Comparison of ENCODE assay signal across 31 cellular contexts in the genomic region with DNA sequence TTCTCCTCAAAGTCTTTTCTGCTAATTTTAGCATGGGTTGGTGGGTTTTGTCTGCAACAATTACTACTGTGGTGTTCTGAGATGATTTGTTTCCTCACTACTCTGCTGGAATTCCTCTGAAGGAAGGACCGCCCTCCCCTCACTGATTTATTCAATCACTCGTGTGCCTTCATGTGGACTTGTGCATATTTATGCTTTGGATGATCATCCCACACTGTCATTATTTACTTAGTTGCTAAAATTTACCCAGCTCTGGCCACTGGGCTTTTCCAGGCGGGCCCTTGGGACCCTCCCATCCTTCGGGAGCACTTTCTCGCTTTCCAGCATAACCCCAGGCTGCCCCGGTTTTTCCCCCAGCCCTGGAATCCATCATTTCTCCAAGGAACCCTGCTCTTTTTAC. TPM values are rescaled to one million over a fixed set of nuclear protein-coding genes. Genes with fewer than 3 reads are reported as not detected.
"Had no signal": no experiment of that assay in that cellular context is flagged by ENCODE, and none has a peak within 500 bp of the region (broad histone marks: within the 10 kb centered on the region; RNA-seq: fewer than 3 reads in every experiment).

No MANE protein-coding gene starts in this region.

- H3K4me2 ChIP-seq: hepatocyte had no signal

- H3K27me3 ChIP-seq: right atrium auricular region had no signal

- H3K9ac ChIP-seq: parathyroid adenoma had no signal

- H3K9me3 ChIP-seq: esophagus muscularis mucosa, gastroesophageal sphincter, prostate gland, right atrium auricular region, suprapubic skin, thyroid gland had no signal

- ATAC-seq: foreskin keratinocyte; gastroesophageal sphincter; heart left ventricle; left cardiac atrium; left ventricle myocardium superior; natural killer cell; sciatic nerve; stimulated activated naive CD8-positive, alpha-beta T cell treated with anti-CD3 and anti-CD28 coated beads, Interleukin-15, amount 100 ng/mL, for 72 hours had no signal

- H3K4me3 ChIP-seq: coronary artery, esophagus muscularis mucosa, gastroesophageal sphincter, heart left ventricle, hepatocyte, lung, prostate gland, right atrium auricular region, smooth muscle cell, suprapubic skin, thyroid gland had no signal

- H3K36me3 ChIP-seq: esophagus muscularis mucosa, gastroesophageal sphincter, heart left ventricle, prostate gland, right atrium auricular region, suprapubic skin, thyroid gland had no signal

- H3K27ac ChIP-seq: coronary artery, esophagus muscularis mucosa, foreskin keratinocyte, gastroesophageal sphincter, heart left ventricle, hepatocyte, parathyroid adenoma, prostate gland, right atrium auricular region, suprapubic skin, thyroid gland had no signal

- H3K4me1 ChIP-seq: foreskin keratinocyte, parathyroid adenoma, prostate gland, thyroid gland had no signal

- DNase-seq: dermis blood vessel endothelial cell; effector memory CD4-positive, alpha-beta T cell; foreskin keratinocyte; heart left ventricle; left cardiac atrium; left ventricle myocardium superior; natural killer cell; occipital lobe; stimulated activated CD4-positive, alpha-beta T cell treated with anti-CD3 and anti-CD28 coated beads, Interleukin-12 subunit alpha, Interleukin-12 subunit beta, amount 100 ng/mL, for 4 hours; stimulated activated CD4-positive, alpha-beta T cell treated with anti-CD3 and anti-CD28 coated beads, Interleukin-1b, Interleukin-23, amount 100 ng/mL, for 48 hours; stimulated activated CD4-positive, alpha-beta T cell treated with anti-CD3 and anti-CD28 coated beads, Interleukin-4, amount 100 ng/mL, for 1 hour; stimulated activated CD8-positive, alpha-beta memory T cell treated with anti-CD3 and anti-CD28 coated beads, Interleukin-4, amount 100 ng/mL, for 48 hours; stimulated activated naive CD4-positive, alpha-beta T cell; stimulated activated naive CD8-positive, alpha-beta T cell treated with anti-CD3 and anti-CD28 coated beads, Interleukin-15, amount 100 ng/mL, for 72 hours; thyroid gland; trophoblast cell had no signal

RNA-seq across cellular contexts. Expression of a gene that starts 41.7 kb away (rescaled TPM):
- total RNA-seq: endothelial cell of umbilical vein, epithelial cell of proximal tubule, mononuclear cell, natural killer cell had no signal
- polyA plus RNA-seq: fibroblast of lung, foreskin keratinocyte had no signal
